Comparison of ENCODE assay signal across 21 cellular contexts in genomic region chr1:46289134-46289494, GRCh38. TPM values are rescaled to one million over a fixed set of nuclear protein-coding genes. Genes with fewer than 3 reads are reported as not detected.
DNase-seq lines count a peak whose midpoint lies in the region; ATAC-seq, FAIRE-seq and TF ChIP-seq lines count a peak whose summit lies in the region.
"Had no signal": no experiment of that assay in that cellular context is flagged by ENCODE, and none has a peak within 500 bp of the region (broad histone marks: within the 10 kb centered on the region; RNA-seq: fewer than 3 reads in every experiment).

No MANE protein-coding gene starts in this region.

- intact Hi-C loops in A673 (cut with micrococcal nuclease; ENCODE audit: unreplicated experiment): no loop called here
- intact Hi-C loops in left lung (cut with DNase I): no loop called here

- DNase-seq in A673 (ENCODE audit: low spot score) (no peak), GM12891 (ENCODE audit: insufficient read length, low spot score) (no peak), left lung (no peak), GM13977 (ENCODE audit: low spot score) (no peak), NCI-H2107 (lab: John Stamatoyannopoulos, UW) (no peak)
- DNase-seq: activated B cell treated with CpG ODN at 0.5 μM for 24 hours; activated gamma-delta T cell; aorta; BE2C; COR-L47; NCI-H1417 treated with DMSO at 0.1 percent for 48 hours; NCI-H526 treated with DMSO at 0.1 percent for 48 hours; SIG-M5; stimulated activated naive CD8-positive, alpha-beta T cell treated with anti-CD3 and anti-CD28 coated beads, Interleukin-15, Interleukin-2, amounts not matched to agents 100 U/mL and 50 U/mL, for 24 hours; T-helper 1 cell; tibial artery had no signal

- 0 out of 2 replicates have a peak, but pooled peaks have one; percentile 33 for TF ChIP-seq POLR2A in GM12891 (IDR thresholded peaks at IDR 0.05; ENCODE audit: low read depth, low read length)

- peaks cover 5% of the 10 kb centered on the region for H3K4me1 Mint-ChIP-seq in activated T-helper 17 cell treated with anti-CD3 and anti-CD28 coated beads, Interleukin-2, amount 50 U/mL, for 72 hours
- H3K4me1 Mint-ChIP-seq: activated B cell treated with CpG ODN at 0.5 μM for 24 hours had no signal

- no peak overlapping the region for H3K4me3 Mint-ChIP-seq in activated T-helper 17 cell treated with anti-CD3 and anti-CD28 coated beads, Interleukin-2, amount 50 U/mL, for 72 hours
- H3K4me3 Mint-ChIP-seq: activated B cell treated with CpG ODN at 0.5 μM for 24 hours had no signal

- FAIRE-seq in GM12891 (lab: Jason Lieb, UNC): no peak
- FAIRE-seq: colon, endometrium had no signal

- H3K9me3 Mint-ChIP-seq in activated T-helper 17 cell treated with anti-CD3 and anti-CD28 coated beads, Interleukin-2, amount 50 U/mL, for 72 hours: no peaks in the 10 kb centered on the region
- H3K9me3 Mint-ChIP-seq: activated B cell treated with CpG ODN at 0.5 μM for 24 hours had no signal

- in situ Hi-C loops in GM13977 (cut with MboI; ENCODE audit: low pct_unique_long_range_greater_than_20kb, low sequenced_read_pairs, unreplicated experiment): no loop called here

- CTCF ChIA-PET in A673 (lab: Charles Lee): no interaction called here

- POLR2A ChIA-PET in A673 (lab: Charles Lee; ENCODE audit: low non-redundant PET): no interaction called here

- H3K27ac ChIP-seq in A673 (ENCODE audit: low read depth, low read length, poor library complexity, severe bottlenecking) (peak overlapping the region; percentile 58), left lung (peak overlapping the region; percentile 43 to 54)
- H3K27ac ChIP-seq: tibial artery had no signal

- peaks cover 53% of the 10 kb centered on the region for H3K36me3 Mint-ChIP-seq in activated T-helper 17 cell treated with anti-CD3 and anti-CD28 coated beads, Interleukin-2, amount 50 U/mL, for 72 hours (ENCODE audit: low read depth)

- no peaks in the 10 kb centered on the region for H3K27me3 Mint-ChIP-seq in activated T-helper 17 cell treated with anti-CD3 and anti-CD28 coated beads, Interleukin-2, amount 50 U/mL, for 72 hours
- H3K27me3 Mint-ChIP-seq: activated B cell treated with CpG ODN at 0.5 μM for 24 hours had no signal

- no peak for ATAC-seq in activated T-helper 17 cell treated with anti-CD3 and anti-CD28 coated beads, Interleukin-2, amount 50 U/mL, for 72 hours (replicated peaks)
- no peak for ATAC-seq in left lung
- no peak for ATAC-seq in HG03457 (IDR thresholded peaks at IDR 0.05; ENCODE audit: unreplicated experiment)
- ATAC-seq: sciatic nerve; stimulated activated naive CD8-positive, alpha-beta T cell treated with anti-CD3 and anti-CD28 coated beads, Interleukin-15, Interleukin-2, amounts not matched to agents 100 U/mL and 50 U/mL, for 24 hours had no signal

- H3K4me1 ChIP-seq in A673 (ENCODE audit: insufficient read depth, low read length, poor library complexity, severe bottlenecking) (peaks cover 18% of the 10 kb centered on the region), left lung (peaks cover 9 to 24% of the 10 kb centered on the region in 2 donors)
- H3K4me1 ChIP-seq: BE2C, tibial artery had no signal

- TF ChIP-seq CTCF in A673 (conservative IDR thresholded peaks at IDR 0.05; ENCODE audit: low read depth, low read length) (no peak), left lung (IDR thresholded peaks at IDR 0.05) (no peak), GM13977 (IDR thresholded peaks at IDR 0.05; ENCODE audit: extremely low read depth, insufficient read depth, missing control alignments) (no peak)

- H3K27ac Mint-ChIP-seq in activated T-helper 17 cell treated with anti-CD3 and anti-CD28 coated beads, Interleukin-2, amount 50 U/mL, for 72 hours: peak overlapping the region; percentile 28
- H3K27ac Mint-ChIP-seq: activated B cell treated with CpG ODN at 0.5 μM for 24 hours had no signal

- H3K36me3 ChIP-seq in A673 (ENCODE audit: insufficient read depth, low read length, poor library complexity, severe bottlenecking) (peaks cover 25% of the 10 kb centered on the region), left lung (peaks cover 0 to 66% of the 10 kb centered on the region in 2 donors)

- H3K27me3 ChIP-seq in A673 (replicated peaks; ENCODE audit: insufficient read depth, low read depth, low read length, poor library complexity) (no peaks in the 10 kb centered on the region), left lung (no peaks in the 10 kb centered on the region)
- H3K27me3 ChIP-seq: BE2C, tibial artery had no signal

- H3K9me3 ChIP-seq in A673 (ENCODE audit: low read depth, low read length, poor library complexity, severe bottlenecking) (no peaks in the 10 kb centered on the region), left lung (no peaks in the 10 kb centered on the region)
- H3K9me3 ChIP-seq: BE2C, tibial artery had no signal

- H3K4me3 ChIP-seq in A673 (ENCODE audit: low read depth, low read length, poor library complexity, severe bottlenecking) (no peak overlapping the region), left lung (no peak overlapping the region)
- H3K4me3 ChIP-seq: tibial artery had no signal

- BruUV-seq in A673 (replicated peaks; lab: Mats Ljungman, UMichigan): no TSS peak

TF ChIP-seq in GM12891, 5 proteins besides CTCF, POLR2A, EP300 and RAD21:
- TF ChIP-seq SPI1 (IDR thresholded peaks at IDR 0.05; ENCODE audit: low read depth, low read length): no peak
- no peak for TF ChIP-seq TAF1 (IDR thresholded peaks at IDR 0.05; ENCODE audit: low read depth, low read length)
- no peak for TF ChIP-seq PAX5 (IDR thresholded peaks at IDR 0.05; ENCODE audit: insufficient read depth, low read length, severe bottlenecking)
- TF ChIP-seq POU2F2 (IDR thresholded peaks at IDR 0.05; ENCODE audit: low read depth, low read length): no peak

RNA-seq across cellular contexts. Expression of gene LRRC41, which starts 14.3 kb away (rescaled TPM):
- total RNA-seq in A673 (2021) (78.9 and 79.1 TPM in 2 replicates), left lung (10 to 100 TPM; 54.6 to 63.4 TPM)
- 30.5 TPM for polyA plus RNA-seq in GM12891 (2012; ENCODE audit: low read depth, missing spikeins)
- total RNA-seq in activated T-helper 17 cell treated with anti-CD3 and anti-CD28 coated beads, Interleukin-2, amount 50 U/mL, for 72 hours: 10 to 100 TPM; 30.1 to 37.7 TPM

RNA-seq across cellular contexts. Expression of gene UQCRH, which starts 14.4 kb away (rescaled TPM):
- total RNA-seq in A673 (2021) (527 and 567 TPM in 2 replicates), left lung (100 to 1,000 TPM; 172 to 193 TPM)
- polyA plus RNA-seq in GM12891 (2012; ENCODE audit: low read depth, missing spikeins): 648 TPM
- total RNA-seq in activated T-helper 17 cell treated with anti-CD3 and anti-CD28 coated beads, Interleukin-2, amount 50 U/mL, for 72 hours: 100 to 1,000 TPM; 272 to 374 TPM

RNA-seq across cellular contexts. Expression of gene RAD54L, which starts 41.6 kb away (rescaled TPM):
- 49.0 and 50.7 TPM in 2 replicates for total RNA-seq in A673 (2021)
- 15.2 TPM for polyA plus RNA-seq in GM12891 (2012; ENCODE audit: low read depth, missing spikeins)
- total RNA-seq in activated T-helper 17 cell treated with anti-CD3 and anti-CD28 coated beads, Interleukin-2, amount 50 U/mL, for 72 hours: 10 to 100 TPM; 50.8 to 56.5 TPM
- 1 to 10 TPM; 4.8 to 7.3 TPM for total RNA-seq in left lung

RNA-seq across cellular contexts. Expression of gene NSUN4, which starts 51.5 kb away (rescaled TPM):
- total RNA-seq in A673 (2021): 30.7 and 31.7 TPM in 2 replicates
- polyA plus RNA-seq in GM12891 (2012; ENCODE audit: low read depth, missing spikeins): 17.3 TPM
- 10 to 100 TPM; 23.3 to 24.5 TPM for total RNA-seq in activated T-helper 17 cell treated with anti-CD3 and anti-CD28 coated beads, Interleukin-2, amount 50 U/mL, for 72 hours
- 10 to 100 TPM; 22.6 to 25.8 TPM for total RNA-seq in left lung
